1 cellular context compared by ENCODE assay signal in the genomic region with DNA sequence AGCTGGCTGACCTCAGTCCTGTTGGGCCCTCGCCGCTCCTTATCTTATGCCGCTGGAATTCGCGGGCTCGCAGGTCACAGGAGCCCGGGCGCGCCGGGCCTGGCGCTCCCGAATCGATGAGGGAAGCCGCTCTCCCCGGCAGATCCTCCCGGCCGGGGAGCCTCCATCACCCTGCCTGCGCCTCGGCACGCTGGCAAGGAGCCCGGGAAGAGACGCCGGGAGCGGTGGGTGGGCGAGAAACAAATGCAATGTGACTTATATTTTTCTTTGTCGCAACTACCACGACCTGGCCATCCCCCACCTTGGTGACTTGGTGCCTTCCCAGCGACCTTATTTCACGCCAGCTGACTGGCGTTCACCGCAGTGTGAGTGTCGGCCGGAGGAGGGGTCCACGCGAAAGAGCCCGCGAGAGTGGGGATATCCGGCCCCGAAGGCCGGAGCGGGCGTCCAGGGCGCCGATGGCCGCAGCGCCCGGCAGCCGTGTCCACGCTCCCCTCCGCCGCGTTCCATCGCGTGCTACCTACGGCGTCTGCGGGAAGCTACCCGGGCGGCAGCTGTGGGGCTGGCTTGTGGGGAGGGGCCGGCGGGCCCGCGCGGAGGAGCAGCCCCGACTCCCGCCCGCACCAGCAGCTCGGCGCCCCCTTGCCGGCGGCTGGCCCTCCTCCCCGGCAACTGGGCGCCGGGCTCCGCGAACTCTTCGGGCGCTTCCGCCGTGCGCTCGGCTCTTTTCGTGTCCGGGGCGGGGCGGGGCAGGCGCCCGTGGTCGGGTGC.
TF ChIP-seq lines count a peak whose summit lies in the region.

No MANE protein-coding gene starts in this region.

TF ChIP-seq in HepG2, 621 proteins besides CTCF, POLR2A, EP300 and RAD21 (continued from another document and continues in another):
- TF ChIP-seq, protein P1, sequence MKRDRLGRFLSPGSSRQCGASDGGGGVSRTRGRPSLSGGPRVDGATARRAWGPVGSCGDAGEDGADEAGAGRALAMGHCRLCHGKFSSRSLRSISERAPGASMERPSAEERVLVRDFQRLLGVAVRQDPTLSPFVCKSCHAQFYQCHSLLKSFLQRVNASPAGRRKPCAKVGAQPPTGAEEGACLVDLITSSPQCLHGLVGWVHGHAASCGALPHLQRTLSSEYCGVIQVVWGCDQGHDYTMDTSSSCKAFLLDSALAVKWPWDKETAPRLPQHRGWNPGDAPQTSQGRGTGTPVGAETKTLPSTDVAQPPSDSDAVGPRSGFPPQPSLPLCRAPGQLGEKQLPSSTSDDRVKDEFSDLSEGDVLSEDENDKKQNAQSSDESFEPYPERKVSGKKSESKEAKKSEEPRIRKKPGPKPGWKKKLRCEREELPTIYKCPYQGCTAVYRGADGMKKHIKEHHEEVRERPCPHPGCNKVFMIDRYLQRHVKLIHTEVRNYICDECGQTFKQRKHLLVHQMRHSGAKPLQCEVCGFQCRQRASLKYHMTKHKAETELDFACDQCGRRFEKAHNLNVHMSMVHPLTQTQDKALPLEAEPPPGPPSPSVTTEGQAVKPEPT (CRISPR knock-in tag; IDR thresholded peaks at IDR 0.05; ENCODE audit: low read depth) = no peak
- no peak for TF ChIP-seq ZNF232 (CRISPR knock-in tag; IDR thresholded peaks at IDR 0.05; ENCODE audit: borderline replicate concordance)
- no peak for TF ChIP-seq MEIS1 (CRISPR knock-in tag; IDR thresholded peaks at IDR 0.05; ENCODE audit: borderline replicate concordance)
- peak; percentile 33; the same call in 1 of the 3 replicates for TF ChIP-seq MXI1 (IDR thresholded peaks at IDR 0.05; ENCODE audit: borderline replicate concordance, low read depth, low read length)
- TF ChIP-seq, protein P2, sequence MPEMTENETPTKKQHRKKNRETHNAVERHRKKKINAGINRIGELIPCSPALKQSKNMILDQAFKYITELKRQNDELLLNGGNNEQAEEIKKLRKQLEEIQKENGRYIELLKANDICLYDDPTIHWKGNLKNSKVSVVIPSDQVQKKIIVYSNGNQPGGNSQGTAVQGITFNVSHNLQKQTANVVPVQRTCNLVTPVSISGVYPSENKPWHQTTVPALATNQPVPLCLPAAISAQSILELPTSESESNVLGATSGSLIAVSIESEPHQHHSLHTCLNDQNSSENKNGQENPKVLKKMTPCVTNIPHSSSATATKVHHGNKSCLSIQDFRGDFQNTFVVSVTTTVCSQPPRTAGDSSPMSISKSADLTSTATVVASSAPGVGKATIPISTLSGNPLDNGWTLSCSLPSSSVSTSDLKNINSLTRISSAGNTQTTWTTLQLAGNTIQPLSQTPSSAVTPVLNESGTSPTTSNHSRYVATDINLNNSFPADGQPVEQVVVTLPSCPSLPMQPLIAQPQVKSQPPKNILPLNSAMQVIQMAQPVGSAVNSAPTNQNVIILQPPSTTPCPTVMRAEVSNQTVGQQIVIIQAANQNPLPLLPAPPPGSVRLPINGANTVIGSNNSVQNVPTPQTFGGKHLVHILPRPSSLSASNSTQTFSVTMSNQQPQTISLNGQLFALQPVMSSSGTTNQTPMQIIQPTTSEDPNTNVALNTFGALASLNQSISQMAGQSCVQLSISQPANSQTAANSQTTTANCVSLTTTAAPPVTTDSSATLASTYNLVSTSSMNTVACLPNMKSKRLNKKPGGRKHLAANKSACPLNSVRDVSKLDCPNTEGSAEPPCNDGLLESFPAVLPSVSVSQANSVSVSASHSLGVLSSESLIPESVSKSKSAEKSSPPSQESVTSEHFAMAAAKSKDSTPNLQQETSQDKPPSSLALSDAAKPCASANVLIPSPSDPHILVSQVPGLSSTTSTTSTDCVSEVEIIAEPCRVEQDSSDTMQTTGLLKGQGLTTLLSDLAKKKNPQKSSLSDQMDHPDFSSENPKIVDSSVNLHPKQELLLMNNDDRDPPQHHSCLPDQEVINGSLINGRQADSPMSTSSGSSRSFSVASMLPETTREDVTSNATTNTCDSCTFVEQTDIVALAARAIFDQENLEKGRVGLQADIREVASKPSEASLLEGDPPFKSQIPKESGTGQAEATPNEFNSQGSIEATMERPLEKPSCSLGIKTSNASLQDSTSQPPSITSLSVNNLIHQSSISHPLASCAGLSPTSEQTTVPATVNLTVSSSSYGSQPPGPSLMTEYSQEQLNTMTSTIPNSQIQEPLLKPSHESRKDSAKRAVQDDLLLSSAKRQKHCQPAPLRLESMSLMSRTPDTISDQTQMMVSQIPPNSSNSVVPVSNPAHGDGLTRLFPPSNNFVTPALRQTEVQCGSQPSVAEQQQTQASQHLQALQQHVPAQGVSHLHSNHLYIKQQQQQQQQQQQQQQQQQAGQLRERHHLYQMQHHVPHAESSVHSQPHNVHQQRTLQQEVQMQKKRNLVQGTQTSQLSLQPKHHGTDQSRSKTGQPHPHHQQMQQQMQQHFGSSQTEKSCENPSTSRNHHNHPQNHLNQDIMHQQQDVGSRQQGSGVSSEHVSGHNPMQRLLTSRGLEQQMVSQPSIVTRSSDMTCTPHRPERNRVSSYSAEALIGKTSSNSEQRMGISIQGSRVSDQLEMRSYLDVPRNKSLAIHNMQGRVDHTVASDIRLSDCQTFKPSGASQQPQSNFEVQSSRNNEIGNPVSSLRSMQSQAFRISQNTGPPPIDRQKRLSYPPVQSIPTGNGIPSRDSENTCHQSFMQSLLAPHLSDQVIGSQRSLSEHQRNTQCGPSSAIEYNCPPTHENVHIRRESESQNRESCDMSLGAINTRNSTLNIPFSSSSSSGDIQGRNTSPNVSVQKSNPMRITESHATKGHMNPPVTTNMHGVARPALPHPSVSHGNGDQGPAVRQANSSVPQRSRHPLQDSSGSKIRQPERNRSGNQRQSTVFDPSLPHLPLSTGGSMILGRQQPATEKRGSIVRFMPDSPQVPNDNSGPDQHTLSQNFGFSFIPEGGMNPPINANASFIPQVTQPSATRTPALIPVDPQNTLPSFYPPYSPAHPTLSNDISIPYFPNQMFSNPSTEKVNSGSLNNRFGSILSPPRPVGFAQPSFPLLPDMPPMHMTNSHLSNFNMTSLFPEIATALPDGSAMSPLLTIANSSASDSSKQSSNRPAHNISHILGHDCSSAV (CRISPR knock-in tag; IDR thresholded peaks at IDR 0.05; ENCODE audit: borderline replicate concordance) = no peak
- TF ChIP-seq SNRNP70 (IDR thresholded peaks at IDR 0.05; ENCODE audit: low read depth, low read length) = no peak
- no peak for TF ChIP-seq ARNT2 (CRISPR knock-in tag; IDR thresholded peaks at IDR 0.05; ENCODE audit: low read depth)
- TF ChIP-seq FOXA1 (IDR thresholded peaks at IDR 0.05) = no peak
- 0 out of 2 replicates have a peak, but pooled peaks have one; percentile 4 for TF ChIP-seq FOXA1 (CRISPR knock-in tag; IDR thresholded peaks at IDR 0.05)
- no peak for TF ChIP-seq ZNF720 (CRISPR knock-in tag; IDR thresholded peaks at IDR 0.05)
- no peak for TF ChIP-seq JDP2 (CRISPR knock-in tag; IDR thresholded peaks at IDR 0.05; ENCODE audit: borderline replicate concordance)
- TF ChIP-seq, protein P3, sequence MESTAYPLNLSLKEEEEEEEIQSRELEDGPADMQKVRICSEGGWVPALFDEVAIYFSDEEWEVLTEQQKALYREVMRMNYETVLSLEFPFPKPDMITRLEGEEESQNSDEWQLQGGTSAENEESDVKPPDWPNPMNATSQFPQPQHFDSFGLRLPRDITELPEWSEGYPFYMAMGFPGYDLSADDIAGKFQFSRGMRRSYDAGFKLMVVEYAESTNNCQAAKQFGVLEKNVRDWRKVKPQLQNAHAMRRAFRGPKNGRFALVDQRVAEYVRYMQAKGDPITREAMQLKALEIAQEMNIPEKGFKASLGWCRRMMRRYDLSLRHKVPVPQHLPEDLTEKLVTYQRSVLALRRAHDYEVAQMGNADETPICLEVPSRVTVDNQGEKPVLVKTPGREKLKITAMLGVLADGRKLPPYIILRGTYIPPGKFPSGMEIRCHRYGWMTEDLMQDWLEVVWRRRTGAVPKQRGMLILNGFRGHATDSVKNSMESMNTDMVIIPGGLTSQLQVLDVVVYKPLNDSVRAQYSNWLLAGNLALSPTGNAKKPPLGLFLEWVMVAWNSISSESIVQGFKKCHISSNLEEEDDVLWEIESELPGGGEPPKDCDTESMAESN (CRISPR knock-in tag; conservative IDR thresholded peaks at IDR 0.05) = peak; percentile 32; the same call in 1 of the 2 replicates
- TF ChIP-seq GATAD1 (CRISPR knock-in tag; IDR thresholded peaks at IDR 0.05) = no peak; the same call in 1 of the 2 replicates
- TF ChIP-seq JUNB (CRISPR knock-in tag; IDR thresholded peaks at IDR 0.05; ENCODE audit: borderline replicate concordance) = no peak
- 0 out of 2 replicates have a peak, but pooled peaks have one; percentile 46 for TF ChIP-seq PITX1 (CRISPR knock-in tag; IDR thresholded peaks at IDR 0.05)
- 0 out of 2 replicates have a peak, but pooled peaks have one; percentile 27 for TF ChIP-seq FOXC1 (CRISPR knock-in tag; IDR thresholded peaks at IDR 0.05; ENCODE audit: borderline replicate concordance)
- no peak; the same call in 1 of the 2 replicates for TF ChIP-seq GLI4 (CRISPR knock-in tag; IDR thresholded peaks at IDR 0.05; ENCODE audit: borderline replicate concordance)
- TF ChIP-seq, protein P4, sequence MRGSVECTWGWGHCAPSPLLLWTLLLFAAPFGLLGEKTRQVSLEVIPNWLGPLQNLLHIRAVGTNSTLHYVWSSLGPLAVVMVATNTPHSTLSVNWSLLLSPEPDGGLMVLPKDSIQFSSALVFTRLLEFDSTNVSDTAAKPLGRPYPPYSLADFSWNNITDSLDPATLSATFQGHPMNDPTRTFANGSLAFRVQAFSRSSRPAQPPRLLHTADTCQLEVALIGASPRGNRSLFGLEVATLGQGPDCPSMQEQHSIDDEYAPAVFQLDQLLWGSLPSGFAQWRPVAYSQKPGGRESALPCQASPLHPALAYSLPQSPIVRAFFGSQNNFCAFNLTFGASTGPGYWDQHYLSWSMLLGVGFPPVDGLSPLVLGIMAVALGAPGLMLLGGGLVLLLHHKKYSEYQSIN (CRISPR knock-in tag; IDR thresholded peaks at IDR 0.05; ENCODE audit: borderline replicate concordance) = no peak
- TF ChIP-seq HOXA3 (CRISPR knock-in tag; IDR thresholded peaks at IDR 0.05) = peak; percentile 34; the same call in 1 of the 2 replicates
- 0 out of 2 replicates have a peak, but pooled peaks have one; percentile 29 for TF ChIP-seq ZNF558 (CRISPR knock-in tag; IDR thresholded peaks at IDR 0.05; ENCODE audit: borderline replicate concordance)
- TF ChIP-seq SP4 (CRISPR knock-in tag; IDR thresholded peaks at IDR 0.05) = 0 out of 2 replicates have a peak, but pooled peaks have one; percentile 23
- TF ChIP-seq, protein P5, sequence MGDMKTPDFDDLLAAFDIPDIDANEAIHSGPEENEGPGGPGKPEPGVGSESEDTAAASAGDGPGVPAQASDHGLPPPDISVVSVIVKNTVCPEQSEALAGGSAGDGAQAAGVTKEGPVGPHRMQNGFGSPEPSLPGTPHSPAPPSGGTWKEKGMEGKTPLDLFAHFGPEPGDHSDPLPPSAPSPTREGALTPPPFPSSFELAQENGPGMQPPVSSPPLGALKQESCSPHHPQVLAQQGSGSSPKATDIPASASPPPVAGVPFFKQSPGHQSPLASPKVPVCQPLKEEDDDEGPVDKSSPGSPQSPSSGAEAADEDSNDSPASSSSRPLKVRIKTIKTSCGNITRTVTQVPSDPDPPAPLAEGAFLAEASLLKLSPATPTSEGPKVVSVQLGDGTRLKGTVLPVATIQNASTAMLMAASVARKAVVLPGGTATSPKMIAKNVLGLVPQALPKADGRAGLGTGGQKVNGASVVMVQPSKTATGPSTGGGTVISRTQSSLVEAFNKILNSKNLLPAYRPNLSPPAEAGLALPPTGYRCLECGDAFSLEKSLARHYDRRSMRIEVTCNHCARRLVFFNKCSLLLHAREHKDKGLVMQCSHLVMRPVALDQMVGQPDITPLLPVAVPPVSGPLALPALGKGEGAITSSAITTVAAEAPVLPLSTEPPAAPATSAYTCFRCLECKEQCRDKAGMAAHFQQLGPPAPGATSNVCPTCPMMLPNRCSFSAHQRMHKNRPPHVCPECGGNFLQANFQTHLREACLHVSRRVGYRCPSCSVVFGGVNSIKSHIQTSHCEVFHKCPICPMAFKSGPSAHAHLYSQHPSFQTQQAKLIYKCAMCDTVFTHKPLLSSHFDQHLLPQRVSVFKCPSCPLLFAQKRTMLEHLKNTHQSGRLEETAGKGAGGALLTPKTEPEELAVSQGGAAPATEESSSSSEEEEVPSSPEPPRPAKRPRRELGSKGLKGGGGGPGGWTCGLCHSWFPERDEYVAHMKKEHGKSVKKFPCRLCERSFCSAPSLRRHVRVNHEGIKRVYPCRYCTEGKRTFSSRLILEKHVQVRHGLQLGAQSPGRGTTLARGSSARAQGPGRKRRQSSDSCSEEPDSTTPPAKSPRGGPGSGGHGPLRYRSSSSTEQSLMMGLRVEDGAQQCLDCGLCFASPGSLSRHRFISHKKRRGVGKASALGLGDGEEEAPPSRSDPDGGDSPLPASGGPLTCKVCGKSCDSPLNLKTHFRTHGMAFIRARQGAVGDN (CRISPR knock-in tag; IDR thresholded peaks at IDR 0.05) = peak; percentile 83
- no peak for TF ChIP-seq ZKSCAN8 (CRISPR knock-in tag; IDR thresholded peaks at IDR 0.05; ENCODE audit: borderline replicate concordance)
- TF ChIP-seq ZNF484 (CRISPR knock-in tag; IDR thresholded peaks at IDR 0.05; ENCODE audit: borderline replicate concordance, low read depth) = no peak
- no peak for TF ChIP-seq ZFP41 (CRISPR knock-in tag; IDR thresholded peaks at IDR 0.05; ENCODE audit: borderline replicate concordance)
- TF ChIP-seq, protein P6, sequence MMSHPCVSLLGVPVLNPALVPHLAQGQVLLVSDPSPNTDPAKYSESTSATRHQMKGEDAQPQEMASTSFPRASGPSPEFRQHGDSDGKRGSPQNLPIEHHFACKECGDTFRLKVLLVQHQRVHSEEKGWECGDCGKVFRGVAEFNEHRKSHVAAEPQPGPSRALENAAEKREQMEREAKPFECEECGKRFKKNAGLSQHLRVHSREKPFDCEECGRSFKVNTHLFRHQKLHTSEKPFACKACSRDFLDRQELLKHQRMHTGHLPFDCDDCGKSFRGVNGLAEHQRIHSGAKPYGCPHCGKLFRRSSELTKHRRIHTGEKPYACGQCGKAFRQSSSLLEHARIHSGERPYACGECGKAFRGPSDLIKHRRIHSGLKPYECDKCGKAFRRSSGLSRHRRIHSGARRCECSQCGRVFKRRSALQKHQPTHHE (CRISPR knock-in tag; IDR thresholded peaks at IDR 0.05; ENCODE audit: borderline replicate concordance) = no peak; the same call in 1 of the 2 replicates
- no peak for TF ChIP-seq SRSF9 (IDR thresholded peaks at IDR 0.05; ENCODE audit: borderline replicate concordance, insufficient read depth, low read depth, low read length, poor library complexity, severe bottlenecking)
- TF ChIP-seq NFYC (CRISPR knock-in tag; IDR thresholded peaks at IDR 0.05) = no peak
- no peak for TF ChIP-seq ZNF577 (CRISPR knock-in tag; IDR thresholded peaks at IDR 0.05; ENCODE audit: borderline replicate concordance, low read depth)
- peak; percentile 13; the same call in 1 of the 2 replicates for TF ChIP-seq IRF2 (CRISPR knock-in tag; IDR thresholded peaks at IDR 0.05)
- no peak for TF ChIP-seq MYNN (CRISPR knock-in tag; IDR thresholded peaks at IDR 0.05; ENCODE audit: low read depth)
- no peak for TF ChIP-seq EZH2 (conservative IDR thresholded peaks at IDR 0.05; ENCODE audit: low read depth, low read length)
- TF ChIP-seq NFE2L2 (IDR thresholded peaks at IDR 0.05; ENCODE audit: low read length) = no peak
- no peak for TF ChIP-seq SETDB1 (CRISPR knock-in tag; IDR thresholded peaks at IDR 0.05; ENCODE audit: borderline replicate concordance)
- TF ChIP-seq TGIF2 (CRISPR knock-in tag; IDR thresholded peaks at IDR 0.05) = no peak
- TF ChIP-seq MTA1 (CRISPR knock-in tag; IDR thresholded peaks at IDR 0.05; ENCODE audit: borderline replicate concordance) = peak; percentile 69; the same call in 1 of the 2 replicates
